In genomic region chr3:46010519-46011113, GRCh38 we compare ENCODE assay signal across 27 cellular contexts. TPM values are rescaled to one million over a fixed set of nuclear protein-coding genes. Genes with fewer than 3 reads are reported as not detected.
DNase-seq lines count a peak whose midpoint lies in the region; ATAC-seq, FAIRE-seq and TF ChIP-seq lines count a peak whose summit lies in the region.
"Had no signal": no experiment of that assay in that cellular context is flagged by ENCODE, and none has a peak within 500 bp of the region (broad histone marks: within the 10 kb centered on the region; RNA-seq: fewer than 3 reads in every experiment).

No MANE protein-coding gene starts in this region.

- H3K27me3 Mint-ChIP-seq in activated CD8-positive, alpha-beta memory T cell treated with anti-CD3 and anti-CD28 coated beads, Interleukin-2, amount 10 ng/mL, durations not matched to agents 7 days and 5 days = peaks cover 2% of the 10 kb centered on the region
- peaks cover 5% of the 10 kb centered on the region for H3K27me3 Mint-ChIP-seq in T-helper 2 cell treated with Interferon-gamma antibody and Interleukin-4, amounts not matched to agents 5 μg/mL and 100 μg/mL, for 36 hours (ENCODE audit: low read depth)
- no peaks in the 10 kb centered on the region for H3K27me3 Mint-ChIP-seq in MCF 10A (ENCODE audit: insufficient read depth, unreplicated experiment)
- H3K27me3 Mint-ChIP-seq: CD8-positive, alpha-beta memory T cell had no signal

- no peak overlapping the region for H2AFZ ChIP-seq in GM12878 (ENCODE audit: control insufficient read depth, low read depth, low read length)

- peaks cover 1% of the 10 kb centered on the region for H3K36me3 Mint-ChIP-seq in activated CD8-positive, alpha-beta memory T cell treated with anti-CD3 and anti-CD28 coated beads, Interleukin-2, amount 10 ng/mL, durations not matched to agents 7 days and 5 days
- no peaks in the 10 kb centered on the region for H3K36me3 Mint-ChIP-seq in T-helper 2 cell treated with Interferon-gamma antibody and Interleukin-4, amounts not matched to agents 5 μg/mL and 100 μg/mL, for 36 hours (ENCODE audit: low read depth)
- no peaks in the 10 kb centered on the region for H3K36me3 Mint-ChIP-seq in MCF 10A (ENCODE audit: insufficient read depth, unreplicated experiment)

- DNase-seq in activated CD8-positive, alpha-beta memory T cell treated with anti-CD3 and anti-CD28 coated beads, Interleukin-2, amount 50 U/mL, for 48 hours = peak; percentile 8
- no peak for DNase-seq in activated CD8-positive, alpha-beta memory T cell treated with anti-CD3 and anti-CD28 coated beads, Interleukin-2, amount 10 ng/mL, durations not matched to agents 7 days and 5 days
- DNase-seq in GM13976 (ENCODE audit: low spot score) (peak; percentile 45), GM12878 (ENCODE audit: low read depth, low spot score) (no peak), SW 1271 (lab: John Stamatoyannopoulos, UW) (no peak), RPMI8226 (no peak), MCF 10A (ENCODE audit: unreplicated experiment) (no peak)
- DNase-seq in T-helper 2 cell treated with Interferon-gamma antibody and Interleukin-4, amounts not matched to agents 5 μg/mL and 100 μg/mL, for 36 hours (ENCODE audit: low spot score) = no peak
- DNase-seq: Calu3; CD8-positive, alpha-beta memory T cell; DMS153; HFFc6; KG1; NCI-H1105 treated with DMSO at 0.1 percent for 48 hours; NCI-H2029 treated with DMSO at 0.1 percent for 48 hours; NCI-H2171; NCI-H345; NCI-H524; OCI-M1; Right ventricle myocardium superior had no signal

- SMC1A ChIA-PET in GM12878 (lab: Charles Lee; ENCODE audit: uncharacterized antibody, unreplicated experiment) = interaction anchor here (0.6 to 2.4 kb wide), 8 partner anchors 12 to 67 kb away, joined by 3 to 10 read pairs (median 4); no protein-coding TSS in a partner anchor

- H3K9me3 Mint-ChIP-seq in activated CD8-positive, alpha-beta memory T cell treated with anti-CD3 and anti-CD28 coated beads, Interleukin-2, amount 10 ng/mL, durations not matched to agents 7 days and 5 days (ENCODE audit: low read depth) = peaks cover 2% of the 10 kb centered on the region
- peaks cover 5% of the 10 kb centered on the region for H3K9me3 Mint-ChIP-seq in T-helper 2 cell treated with Interferon-gamma antibody and Interleukin-4, amounts not matched to agents 5 μg/mL and 100 μg/mL, for 36 hours
- H3K9me3 Mint-ChIP-seq in MCF 10A (ENCODE audit: unreplicated experiment) = no peaks in the 10 kb centered on the region
- H3K9me3 Mint-ChIP-seq: CD8-positive, alpha-beta memory T cell; HFFc6 had no signal

- no peaks in the 10 kb centered on the region for H3K9me3 ChIP-seq in GM12878 (replicated peaks; ENCODE audit: control insufficient read depth, insufficient read depth, low read length)

- no peak for TF ChIP-seq EP300 in GM12878 (IDR thresholded peaks at IDR 0.05; ENCODE audit: borderline replicate concordance in 1 of 2, control insufficient read depth in 1 of 2, low read depth in 2 of 2, low read length in 2 of 2)

- 91% methylated on average over 2 of the region's 2 CpGs for WGBS in GM12878 (ENCODE audit: insufficient coverage, insufficient replicate concordance, low lambda C conversion rate, missing lambda C conversion rate)

- RAD21 ChIA-PET in GM12878 (lab: Charles Lee; ENCODE audit: unreplicated experiment) = interaction anchor here (0.8 to 1.7 kb wide), 5 partner anchors 9 to 70 kb away, joined by 3 to 5 read pairs (median 3); no protein-coding TSS in a partner anchor

- ATAC-seq in activated CD8-positive, alpha-beta memory T cell treated with anti-CD3 and anti-CD28 coated beads, Interleukin-2, amount 10 ng/mL, durations not matched to agents 7 days and 5 days = no peak
- peak; percentile 67 for ATAC-seq in GM12878

- no peak overlapping the region for H3K27ac Mint-ChIP-seq in activated CD8-positive, alpha-beta memory T cell treated with anti-CD3 and anti-CD28 coated beads, Interleukin-2, amount 10 ng/mL, durations not matched to agents 7 days and 5 days
- H3K27ac Mint-ChIP-seq in T-helper 2 cell treated with Interferon-gamma antibody and Interleukin-4, amounts not matched to agents 5 μg/mL and 100 μg/mL, for 36 hours = peak overlapping the region; percentile 2
- no peak overlapping the region for H3K27ac Mint-ChIP-seq in MCF 10A (ENCODE audit: low read depth, unreplicated experiment)
- H3K27ac Mint-ChIP-seq: HFFc6 had no signal

- TF ChIP-seq POLR2A in GM12878 (IDR thresholded peaks at IDR 0.05; ENCODE audit: low read depth, low read length) = no peak

- H4K20me1 ChIP-seq in GM12878 (ENCODE audit: control insufficient read depth, insufficient read depth) = no peaks in the 10 kb centered on the region

- H3K36me3 ChIP-seq in GM12878 (ENCODE audit: control insufficient read depth in 2 of 2, insufficient read depth in 2 of 2, low read length in 1 of 2) = no peaks in the 10 kb centered on the region

- BruUV-seq in GM12878 (replicated peaks; lab: Mats Ljungman, UMichigan) (no TSS peak), MCF 10A (replicated peaks; lab: Mats Ljungman, UMichigan) (no TSS peak)

- H3K4me1 Mint-ChIP-seq in activated CD8-positive, alpha-beta memory T cell treated with anti-CD3 and anti-CD28 coated beads, Interleukin-2, amount 10 ng/mL, durations not matched to agents 7 days and 5 days = peaks cover 26% of the 10 kb centered on the region
- H3K4me1 Mint-ChIP-seq in T-helper 2 cell treated with Interferon-gamma antibody and Interleukin-4, amounts not matched to agents 5 μg/mL and 100 μg/mL, for 36 hours (ENCODE audit: low read depth) = peaks cover 15% of the 10 kb centered on the region
- H3K4me1 Mint-ChIP-seq in MCF 10A (ENCODE audit: insufficient read depth, unreplicated experiment) = peaks cover 9% of the 10 kb centered on the region

- POLR2A ChIA-PET in GM12878 (lab: Charles Lee) (no interaction called here), MCF 10A (lab: Yijun Ruan, JAX) (interaction anchor here (0.7 to 1.4 kb wide), 2 partner anchors 15 to 170 kb away, joined by 4 to 5 read pairs; partner anchors contain the start of gene FYCO1)

- H3K4me3 ChIP-seq in GM12878 = no peak overlapping the region

- TF ChIP-seq CTCF in GM13976 (IDR thresholded peaks at IDR 0.05; ENCODE audit: borderline replicate concordance, control extremely low read depth, extremely low read depth, insufficient read depth, missing control alignments) (no peak), GM12878 (IDR thresholded peaks at IDR 0.05 in 2 of 3, conservative IDR thresholded peaks at IDR 0.05 in 1 of 3; ENCODE audit: control insufficient read depth in 2 of 3, extremely low read depth in 1 of 3, insufficient read depth in 1 of 3, low read depth in 3 of 3, low read length in 3 of 3) (no peak), MCF 10A (IDR thresholded peaks at IDR 0.05; ENCODE audit: unreplicated experiment) (no peak)

- TF ChIP-seq RAD21 in GM12878 (IDR thresholded peaks at IDR 0.05; ENCODE audit: insufficient read depth, low read depth, low read length) = no peak

- no peaks in the 10 kb centered on the region for H3K27me3 ChIP-seq in GM12878 (replicated peaks in 1 of 2; ENCODE audit: control insufficient read depth in 2 of 2, insufficient read depth in 2 of 2, low read length in 1 of 2)

- CTCF ChIA-PET in activated CD8-positive, alpha-beta memory T cell treated with anti-CD3 and anti-CD28 coated beads, Interleukin-2, amount 10 ng/mL, durations not matched to agents 7 days and 5 days (lab: Charles Lee) = interaction anchor here (1.2 to 1.8 kb wide), 2 partner anchors 14 to 66 kb away, joined by 3 to 6 read pairs; no protein-coding TSS in a partner anchor
- CTCF ChIA-PET in GM12878 (lab: Yijun Ruan, JAX) = interaction anchor here (0.7 to 2.3 kb wide), 6 partner anchors 8 to 72 kb away, joined by 3 to 10 read pairs (median 5); no protein-coding TSS in a partner anchor
- CTCF ChIA-PET in MCF 10A (lab: Yijun Ruan, JAX) = interaction anchor here (1.6 kb wide), 1 partner anchor 68 kb away, joined by 4 read pairs; no protein-coding TSS in a partner anchor

- H3K9ac ChIP-seq in GM12878 (ENCODE audit: control insufficient read depth, insufficient read depth, low read length) = no peak overlapping the region

- in situ Hi-C loops in GM13976 (cut with MboI; ENCODE audit: low sequenced_read_pairs, unreplicated experiment) = no loop called here
- in situ Hi-C loops in GM12878 (cut with MboI) = no loop called here

- no peaks in the 10 kb centered on the region for H3K79me2 ChIP-seq in GM12878 (ENCODE audit: control insufficient read depth, insufficient read depth, low read length)

- intact Hi-C loops in GM12878 (cut with micrococcal nuclease; ENCODE audit: unreplicated experiment) = no loop called here
- intact Hi-C loops in MCF 10A (cut with micrococcal nuclease) = no loop called here

- H3K4me3 Mint-ChIP-seq in activated CD8-positive, alpha-beta memory T cell treated with anti-CD3 and anti-CD28 coated beads, Interleukin-2, amount 10 ng/mL, durations not matched to agents 7 days and 5 days = no peak overlapping the region
- no peak overlapping the region for H3K4me3 Mint-ChIP-seq in T-helper 2 cell treated with Interferon-gamma antibody and Interleukin-4, amounts not matched to agents 5 μg/mL and 100 μg/mL, for 36 hours
- H3K4me3 Mint-ChIP-seq in MCF 10A (ENCODE audit: unreplicated experiment) = no peak overlapping the region
- H3K4me3 Mint-ChIP-seq: CD8-positive, alpha-beta memory T cell; HFFc6 had no signal

- H3K4me2 ChIP-seq in GM12878 (ENCODE audit: control insufficient read depth, insufficient read depth) = no peak overlapping the region

- no peak for FAIRE-seq in GM12878 (lab: Jason Lieb, UNC)
- FAIRE-seq: G401.6, H54 had no signal

- H3K27ac ChIP-seq in GM12878 (ENCODE audit: control insufficient read depth, insufficient read depth) = no peak overlapping the region
- H3K27ac ChIP-seq: C4-2B had no signal

- peaks cover 3% of the 10 kb centered on the region for H3K4me1 ChIP-seq in GM12878 (ENCODE audit: control insufficient read depth, insufficient read depth, low read length)

RNA-seq across cellular contexts. Expression of gene FYCO1, which starts 15.0 kb away (rescaled TPM):
- total RNA-seq in activated CD8-positive, alpha-beta memory T cell treated with anti-CD3 and anti-CD28 coated beads, Interleukin-2, amount 10 ng/mL, durations not matched to agents 7 days and 5 days = 10 to 100 TPM; 19.1 to 27.7 TPM
- 31.8 and 41.1 TPM in 2 replicates for total RNA-seq in GM12878 (2013; cell fraction: nucleolus; rRNA removed)
- total RNA-seq in GM12878 (2014; rRNA removed) (4.9 and 6.6 TPM in 2 replicates), GM12878 (2014; rRNA removed; fragmentation: Illumina TruSeq; extraction: Trizol) (6.5 and 8.5 TPM in 2 replicates), GM12878 (2021) (8.4 and 8.6 TPM in 2 replicates), MCF 10A (2022) (17.0 and 18.4 TPM in 2 replicates)
- 2.7 TPM for polyA plus RNA-seq in GM12878 (2011; ENCODE audit: low read depth)
- polyA plus RNA-seq in GM12878 (2011; rRNA removed) (5.6 and 7.1 TPM in 2 replicates), GM12878 (2014; fragmentation: Illumina TruSeq; extraction: Trizol) (6.9 and 7.8 TPM in 2 replicates), GM12878 (2014; fragmentation: Nextera tagmentation; extraction: Ambion mirVana) (1 to 10 TPM; 1.5 to 2.2 TPM), GM12878 (2014; rRNA removed) (6.6 and 6.9 TPM in 2 replicates), GM12878 (2016; fragmentation: Nextera tagmentation; extraction: Ambion mirVana) (1 to 10 TPM; 2.6 to 3.9 TPM)
- polyA plus RNA-seq in GM12878 (2011; cell fraction: cytosol; rRNA removed) = 6.3 and 8.3 TPM in 2 replicates
- polyA plus RNA-seq in GM12878 (2011; cell fraction: nucleus; rRNA removed) = 17.5 and 18.2 TPM in 2 replicates
- polyA plus RNA-seq in GM12878 (2012) = 3.7 and 5.2 TPM in 2 replicates
- 15.7 and 20.2 TPM in 2 replicates for polyA minus RNA-seq in GM12878 (2011; rRNA and poly(A)+ RNA removed)
- 2.8 and 4.3 TPM in 2 replicates for polyA minus RNA-seq in GM12878 (2011; cell fraction: cytosol; rRNA and poly(A)+ RNA removed)
- polyA minus RNA-seq in GM12878 (2011; cell fraction: nucleus; rRNA and poly(A)+ RNA removed) = 20.8 and 24.9 TPM in 2 replicates

RNA-seq across cellular contexts. Expression of gene XCR1, which starts 16.7 kb away (rescaled TPM):
- not detected for total RNA-seq in activated CD8-positive, alpha-beta memory T cell treated with anti-CD3 and anti-CD28 coated beads, Interleukin-2, amount 10 ng/mL, durations not matched to agents 7 days and 5 days
- total RNA-seq in GM12878 (2013; cell fraction: nucleolus; rRNA removed) = not detected in 2 replicates
- total RNA-seq in GM12878 (2014; rRNA removed) (0.05 and 0.17 TPM in 2 replicates), GM12878 (2014; rRNA removed; fragmentation: Illumina TruSeq; extraction: Trizol) (0.09 TPM in 2 replicates), GM12878 (2021) (0.13 and 0.26 TPM in 2 replicates), MCF 10A (2022) (not detected in 2 replicates)
- polyA plus RNA-seq in GM12878 (2011; ENCODE audit: low read depth) = 0.25 TPM
- polyA plus RNA-seq in GM12878 (2011; rRNA removed) (0.03 TPM in 2 replicates), GM12878 (2014; fragmentation: Illumina TruSeq; extraction: Trizol) (0.24 and 0.38 TPM in 2 replicates), GM12878 (2014; fragmentation: Nextera tagmentation; extraction: Ambion mirVana) (under 1 TPM; 0.02 to 0.05 TPM), GM12878 (2014; rRNA removed) (0.16 and 0.29 TPM in 2 replicates), GM12878 (2016; fragmentation: Nextera tagmentation; extraction: Ambion mirVana) (not detected)
- 0.03 and 0.05 TPM in 2 replicates for polyA plus RNA-seq in GM12878 (2011; cell fraction: cytosol; rRNA removed)
- 0.03 TPM in 2 replicates for polyA plus RNA-seq in GM12878 (2011; cell fraction: nucleus; rRNA removed)
- polyA plus RNA-seq in GM12878 (2012) = 0.10 and 0.27 TPM in 2 replicates
- not detected in 2 replicates for polyA minus RNA-seq in GM12878 (2011; rRNA and poly(A)+ RNA removed)
- not detected in 2 replicates for polyA minus RNA-seq in GM12878 (2011; cell fraction: cytosol; rRNA and poly(A)+ RNA removed)
- polyA minus RNA-seq in GM12878 (2011; cell fraction: nucleus; rRNA and poly(A)+ RNA removed) = not detected in 2 replicates
- total RNA-seq: A172; Calu3; CD8-positive, alpha-beta memory T cell; Daoy; HFFc6; Right ventricle myocardium superior; SK-MEL-5 had no signal
- polyA plus RNA-seq: AG04450; CD8-positive, alpha-beta memory T cell had no signal

Comparison
In these comparisons a context has a peak if more than half of its experiments do, and no peak if none do; other contexts are left out.
1. DNase-seq: peak in activated CD8-positive, alpha-beta memory T cell treated with anti-CD3 and anti-CD28 coated beads, Interleukin-2, amount 50 U/mL, for 48 hours (single experiment) and GM13976 (single experiment); none in activated CD8-positive, alpha-beta memory T cell treated with anti-CD3 and anti-CD28 coated beads, Interleukin-2, amount 10 ng/mL, durations not matched to agents 7 days and 5 days (single experiment), T-helper 2 cell treated with Interferon-gamma antibody and Interleukin-4, amounts not matched to agents 5 μg/mL and 100 μg/mL, for 36 hours (single experiment), GM12878 (single experiment), SW 1271 (0 of 2), RPMI8226 (single experiment) and MCF 10A (single experiment).